ENCODE assay signal across 22 cellular contexts in genomic region chr6:41557305-41557704, GRCh38.
"Had no signal": no experiment of that assay in that cellular context is flagged by ENCODE, and none has a peak within 500 bp of the region (broad histone marks: within the 10 kb centered on the region; RNA-seq: fewer than 3 reads in every experiment).

No MANE protein-coding gene starts in this region.

- H3K27me3 ChIP-seq: dorsolateral prefrontal cortex, gastrocnemius medialis, right atrium auricular region, sigmoid colon, stomach, tibial artery, upper lobe of left lung had no signal

- H3K9me3 ChIP-seq: gastrocnemius medialis, prostate gland, right atrium auricular region, sigmoid colon, stomach, tibial artery, upper lobe of left lung had no signal

- H3K36me3 ChIP-seq: gastrocnemius medialis, right atrium auricular region, sigmoid colon, tibial artery, upper lobe of left lung had no signal

- H3K4me3 Mint-ChIP-seq: natural killer cell; stimulated activated effector memory CD8-positive, alpha-beta T cell treated with anti-CD3 and anti-CD28 coated beads, Interleukin-12 subunit alpha, Interleukin-12 subunit beta, amount 100 ng/mL, for 72 hours had no signal

- H3K9me3 Mint-ChIP-seq: natural killer cell; stimulated activated effector memory CD8-positive, alpha-beta T cell treated with anti-CD3 and anti-CD28 coated beads, Interleukin-12 subunit alpha, Interleukin-12 subunit beta, amount 100 ng/mL, for 72 hours had no signal

- FAIRE-seq: colon, keratinocyte, urothelium cell line had no signal

- ATAC-seq: left lobe of liver; natural killer cell; stimulated activated effector memory CD8-positive, alpha-beta T cell treated with anti-CD3 and anti-CD28 coated beads, Interleukin-12 subunit alpha, Interleukin-12 subunit beta, amount 100 ng/mL, for 72 hours had no signal

- H3K36me3 Mint-ChIP-seq: natural killer cell had no signal

- H3K27ac ChIP-seq: dorsolateral prefrontal cortex, gastrocnemius medialis, prostate gland, right atrium auricular region, sigmoid colon, tibial artery, upper lobe of left lung had no signal

- H3K4me3 ChIP-seq: dorsolateral prefrontal cortex, gastrocnemius medialis, lung, prostate gland, right atrium auricular region, sigmoid colon, stomach, tibial artery, upper lobe of left lung had no signal

- H3K27ac Mint-ChIP-seq: natural killer cell; stimulated activated effector memory CD8-positive, alpha-beta T cell treated with anti-CD3 and anti-CD28 coated beads, Interleukin-12 subunit alpha, Interleukin-12 subunit beta, amount 100 ng/mL, for 72 hours had no signal

- DNase-seq: dorsolateral prefrontal cortex; effector CD4-positive, alpha-beta T cell; foreskin fibroblast; gastrocnemius medialis; head of caudate nucleus; mesenchymal stem cell; natural killer cell; sigmoid colon; stimulated activated CD4-positive, alpha-beta T cell treated with anti-CD3 and anti-CD28 coated beads, Interleukin-2, amount 100 ng/mL, for 24 hours; stimulated activated CD4-positive, alpha-beta T cell treated with anti-CD3 and anti-CD28 coated beads, Interleukin-4, amount 100 ng/mL, for 24 hours; stimulated activated naive CD4-positive, alpha-beta T cell treated with Interleukin-2 at 50 U/mL for 16 hours; stomach; tibial artery; upper lobe of left lung had no signal
